Comparison of ENCODE assay signal across 1 cellular context in genomic region chr20:39048000-39048696, GRCh38.
TF ChIP-seq lines count a peak whose summit lies in the region.

No MANE protein-coding gene starts in this region.

TF ChIP-seq in HepG2, 621 proteins besides CTCF, POLR2A, EP300 and RAD21 (continued from another document):
- peak; percentile 75; the same call in 1 of the 2 replicates for TF ChIP-seq ZNF276 (CRISPR knock-in tag; IDR thresholded peaks at IDR 0.05; ENCODE audit: low read depth)
